ENCODE assay signal across 17 cellular contexts in the genomic region with DNA sequence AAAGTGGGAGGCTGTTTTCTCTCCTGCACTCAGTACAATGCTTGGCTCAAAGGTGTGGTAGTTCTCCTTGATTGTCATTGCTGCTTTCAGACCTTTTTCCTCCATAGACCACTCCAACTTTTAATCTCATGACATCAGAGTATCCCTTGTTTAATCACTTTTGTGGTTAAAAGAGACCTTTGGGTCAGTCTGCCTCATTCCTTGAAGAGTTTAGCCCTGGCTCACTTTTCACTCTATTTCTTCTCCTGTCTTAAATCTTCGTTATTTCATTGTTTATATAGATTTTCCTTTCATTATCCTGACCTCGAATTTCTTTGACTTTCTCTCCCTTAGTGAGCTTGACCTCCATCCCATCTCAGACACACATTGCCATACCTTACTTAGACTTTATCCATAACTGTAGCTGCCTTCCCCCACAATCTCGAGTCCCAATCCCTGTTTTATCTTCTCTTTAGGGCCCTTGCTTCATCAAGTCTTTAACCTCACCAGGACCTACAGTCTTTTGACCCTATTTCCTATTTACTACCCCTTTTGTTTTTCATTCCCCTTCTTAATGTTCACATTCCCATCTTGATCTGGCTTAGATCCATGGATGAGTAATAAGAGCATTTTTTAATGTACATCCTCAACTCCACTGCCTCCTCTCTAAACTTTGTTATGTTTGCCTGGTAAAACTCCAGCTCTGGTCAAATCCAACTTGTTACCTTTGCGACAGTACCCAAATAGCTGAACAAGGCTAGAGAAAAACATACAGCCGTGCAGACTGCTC. TPM values are rescaled to one million over a fixed set of nuclear protein-coding genes. Genes with fewer than 3 reads are reported as not detected.
DNase-seq lines count a peak whose midpoint lies in the region; ATAC-seq, FAIRE-seq and TF ChIP-seq lines count a peak whose summit lies in the region.
"Had no signal": no experiment of that assay in that cellular context is flagged by ENCODE, and none has a peak within 500 bp of the region (broad histone marks: within the 10 kb centered on the region; RNA-seq: fewer than 3 reads in every experiment).

No MANE protein-coding gene starts in this region.

- intact Hi-C loops in Panc1 (cut with micrococcal nuclease; ENCODE audit: unreplicated experiment) = no loop called here
- intact Hi-C loops in uterus (cut with DNase I; ENCODE audit: low total_unique reads) = no loop called here

- POLR2A ChIA-PET in Panc1 (lab: Charles Lee) = no interaction called here

- H3K27me3 ChIP-seq in Panc1 (ENCODE audit: control insufficient read depth, insufficient read depth, low read length) = no peaks in the 10 kb centered on the region
- no peaks in the 10 kb centered on the region for H3K27me3 ChIP-seq in fibroblast of lung (ENCODE audit: control insufficient read depth, insufficient read depth, low read length)
- H3K27me3 ChIP-seq in uterus = no peaks in the 10 kb centered on the region
- H3K27me3 ChIP-seq: neural progenitor cell, sigmoid colon had no signal

- in situ Hi-C loops in Panc1 (cut with HindIII; ENCODE audit: low pct_unique_long_range_greater_than_20kb, low sequenced_read_pairs) = no loop called here

- no peak overlapping the region for H2AFZ ChIP-seq in fibroblast of lung (ENCODE audit: low read length)
- H2AFZ ChIP-seq: neural progenitor cell had no signal

- H3K4me3 ChIP-seq in Panc1 (ENCODE audit: low read depth in 2 of 2, low read length in 2 of 2) (no peak overlapping the region), fibroblast of lung (replicated peaks in 1 of 4; ENCODE audit: control extremely low read depth in 1 of 4, insufficient read depth in 1 of 4, low read depth in 3 of 4, low read length in 4 of 4) (peak overlapping the region in 1 of 4 experiments; percentile 8), uterus (no peak overlapping the region)
- H3K4me3 ChIP-seq: coronary artery, neural progenitor cell, sigmoid colon had no signal

- TF ChIP-seq POLR2A in GM12892 (IDR thresholded peaks at IDR 0.05; ENCODE audit: low read depth, low read length) = no peak
- no peak for TF ChIP-seq POLR2A in uterus (IDR thresholded peaks at IDR 0.05)

- no TSS peak for BruUV-seq in Panc1 (replicated peaks; lab: Mats Ljungman, UMichigan)

- peak; percentile 56 for FAIRE-seq in GM12892 (lab: Jason Lieb, UNC)
- FAIRE-seq: D721Med had no signal

- H3K9ac ChIP-seq in fibroblast of lung (ENCODE audit: insufficient read depth, low read length) = no peak overlapping the region
- H3K9ac ChIP-seq: neural progenitor cell had no signal

- CTCF ChIA-PET in Panc1 (lab: Charles Lee) = no interaction called here

- H3K79me2 ChIP-seq in fibroblast of lung (ENCODE audit: control insufficient read depth, insufficient read depth, low read length) = peaks cover 88% of the 10 kb centered on the region

- H3K4me1 ChIP-seq in Panc1 (ENCODE audit: control insufficient read depth, insufficient read depth, low read length) (peaks cover 71% of the 10 kb centered on the region), fibroblast of lung (ENCODE audit: control insufficient read depth, extremely low read depth, insufficient read depth, low read length) (peaks cover 26% of the 10 kb centered on the region), uterus (peaks cover 0 to 15% of the 10 kb centered on the region in 2 donors)
- H3K4me1 ChIP-seq: neural progenitor cell had no signal

- H4K20me1 ChIP-seq in fibroblast of lung (ENCODE audit: control insufficient read depth, extremely low read depth, insufficient read depth, low read length) = no peaks in the 10 kb centered on the region

- H3K9me3 ChIP-seq in Panc1 (ENCODE audit: control insufficient read depth, insufficient read depth, low read depth, low read length) = no peaks in the 10 kb centered on the region
- H3K9me3 ChIP-seq in fibroblast of lung (ENCODE audit: control insufficient read depth, insufficient read depth, low read depth, low read length) = no peaks in the 10 kb centered on the region
- H3K9me3 ChIP-seq in uterus = no peaks in the 10 kb centered on the region
- H3K9me3 ChIP-seq: sigmoid colon had no signal

- H3K36me3 ChIP-seq in Panc1 (ENCODE audit: control insufficient read depth, insufficient read depth, low read length) = no peaks in the 10 kb centered on the region
- no peaks in the 10 kb centered on the region for H3K36me3 ChIP-seq in fibroblast of lung (ENCODE audit: control insufficient read depth, insufficient read depth, low read length)
- no peaks in the 10 kb centered on the region for H3K36me3 ChIP-seq in uterus
- H3K36me3 ChIP-seq: neural progenitor cell, sigmoid colon had no signal

- ATAC-seq in Panc1 = peak; percentile 68
- ATAC-seq: activated CD4-positive, CD25-positive, alpha-beta regulatory T cell treated with anti-CD3 and anti-CD28 coated beads, Interleukin-2, amount 50 U/mL, for 24 hours; stimulated activated naive CD8-positive, alpha-beta T cell treated with anti-CD3 and anti-CD28 coated beads, Interleukin-15, Interleukin-2, amounts not matched to agents 100 U/mL and 50 U/mL, for 24 hours; T-cell had no signal

- H3K27ac ChIP-seq in Panc1 (ENCODE audit: low read length) = peak overlapping the region; percentile 89
- peak overlapping the region; percentile 77 for H3K27ac ChIP-seq in fibroblast of lung (ENCODE audit: insufficient read depth, low read length)
- H3K27ac ChIP-seq in uterus = peak overlapping the region; percentile 11 to 58
- H3K27ac ChIP-seq: coronary artery, neural progenitor cell had no signal

- DNase-seq in GM12892 (ENCODE audit: insufficient read length) (no peak), Panc1 (ENCODE audit: low read depth, low spot score) (no peak), fibroblast of lung (ENCODE audit: low read depth in 2 of 2) (peak; percentile 63 to 94), uterus (no peak), SKM-1 treated with dmso at 0.1 percent for 144 hours (lab: John Stamatoyannopoulos, UW; ENCODE audit: unreplicated experiment) (no peak), islet precursor cell (no peak)
- no peak for DNase-seq in stimulated activated CD4-positive, alpha-beta T cell treated with anti-CD3 and anti-CD28 coated beads, Interleukin-15, amount 100 ng/mL, for 24 hours
- DNase-seq: activated naive CD8-positive, alpha-beta T cell treated with anti-CD3 and anti-CD28 coated beads, Interleukin-2, amount 10 ng/mL, durations not matched to agents 7 days and 5 days; activated T-cell treated with anti-CD3 and anti-CD28 coated beads for 4 hours; NCI-H1105 treated with DMSO at 0.1 percent for 48 hours; sigmoid colon; stimulated activated naive CD8-positive, alpha-beta T cell treated with anti-CD3 and anti-CD28 coated beads, Interleukin-15, Interleukin-2, amounts not matched to agents 100 U/mL and 50 U/mL, for 24 hours; T-cell had no signal

- H3K4me2 ChIP-seq in fibroblast of lung (ENCODE audit: extremely low read depth, insufficient read depth, low read length) = peak overlapping the region; percentile 55
- H3K4me2 ChIP-seq: neural progenitor cell had no signal

- no peak for TF ChIP-seq CTCF in Panc1 (IDR thresholded peaks at IDR 0.05)
- no peak for TF ChIP-seq CTCF in fibroblast of lung (conservative IDR thresholded peaks at IDR 0.05 in 1 of 2, IDR thresholded peaks at IDR 0.05 in 1 of 2; ENCODE audit: low read depth in 1 of 2, low read length in 2 of 2)
- TF ChIP-seq CTCF in uterus (IDR thresholded peaks at IDR 0.05) = no peak

RNA-seq across cellular contexts. Expression of a gene that starts 9.5 kb away (rescaled TPM):
- 171 TPM for polyA plus RNA-seq in GM12892 (2012; ENCODE audit: missing spikeins)
- 184 TPM for total RNA-seq in Panc1 (2021; ENCODE audit: unreplicated experiment)
- 75.1 TPM for polyA plus RNA-seq in Panc1 (2012; ENCODE audit: insufficient read length)
- 155 and 164 TPM in 2 replicates for total RNA-seq in fibroblast of lung
- polyA plus RNA-seq in fibroblast of lung = 331 and 350 TPM in 2 replicates
- polyA plus RNA-seq in fibroblast of lung (2012) = 161 and 192 TPM in 2 replicates
- 302 and 307 TPM in 2 replicates for polyA minus RNA-seq in fibroblast of lung (ENCODE audit: low replicate concordance)
- 100 to 1,000 TPM; 251 to 258 (median 253) TPM for total RNA-seq in uterus

Comparison
In these comparisons a context has a peak if more than half of its experiments do, and no peak if none do; other contexts are left out.
1. DNase-seq: peak in fibroblast of lung (2 of 2); none in GM12892 (single experiment), Panc1 (single experiment), uterus (0 of 2), stimulated activated CD4-positive, alpha-beta T cell treated with anti-CD3 and anti-CD28 coated beads, Interleukin-15, amount 100 ng/mL, for 24 hours (single experiment), SKM-1 treated with dmso at 0.1 percent for 144 hours (single experiment) and islet precursor cell (single experiment).
2. H3K27ac ChIP-seq: peak in every context shown above with its lines; median percentile 89 in Panc1; 77 in fibroblast of lung; 34 in uterus.